15 cellular contexts compared by ENCODE assay signal in genomic region chr15:48631191-48631770, GRCh38. TPM values are rescaled to one million over a fixed set of nuclear protein-coding genes. Genes with fewer than 3 reads are reported as not detected.
A peak's percentile ranks its signal among the peaks of the same experiment; 100 is the strongest.
DNase-seq lines count a peak whose midpoint lies in the region; ATAC-seq and TF ChIP-seq lines count a peak whose summit lies in the region.
"Had no signal": no experiment of that assay in that cellular context is flagged by ENCODE, and none has a peak within 500 bp of the region (broad histone marks: within the 10 kb centered on the region; RNA-seq: fewer than 3 reads in every experiment).

No MANE protein-coding gene starts in this region.

- H3K9me2 ChIP-seq in SK-N-SH: no peaks in the 10 kb centered on the region

- no peaks in the 10 kb centered on the region for H3K36me3 Mint-ChIP-seq in endodermal cell (ENCODE audit: low read depth)
- H3K36me3 Mint-ChIP-seq: activated naive CD8-positive, alpha-beta T cell treated with anti-CD3 and anti-CD28 coated beads, Interleukin-2, amount 10 ng/mL, durations not matched to agents 7 days and 5 days had no signal

- H3K4me3 ChIP-seq in SK-N-SH (ENCODE audit: low read depth in 2 of 2, low read length in 1 of 2) (no peak overlapping the region), endodermal cell (ENCODE audit: low read length) (no peak overlapping the region)
- H3K4me3 ChIP-seq: A549, lung had no signal

- no peak overlapping the region for H3K9ac ChIP-seq in SK-N-SH
- H3K9ac ChIP-seq in endodermal cell (ENCODE audit: extremely low read depth, low read length, poor library complexity, severe bottlenecking): no peak overlapping the region

- H3K27ac ChIP-seq in SK-N-SH (ENCODE audit: low read depth in 2 of 2, low read length in 1 of 2) (peak overlapping the region in 1 of 2 experiments; percentile 89; a peak in 1 of 4 replicates), endodermal cell (ENCODE audit: low read depth, low read length) (no peak overlapping the region)
- H3K27ac ChIP-seq: A549 had no signal

- 91% methylated on average over 8 of the region's 8 CpGs for WGBS in SK-N-SH (ENCODE audit: low lambda C conversion rate)
- 83 to 85% methylated on average over 3 to 8 of the region's 8 CpGs for WGBS in endodermal cell (ENCODE audit: insufficient coverage in 1 of 2, insufficient read length in 1 of 2), 2 experiments

- H3K79me2 ChIP-seq in SK-N-SH (ENCODE audit: insufficient read depth): peaks cover 100% of the 10 kb centered on the region

- TF ChIP-seq EP300 in SK-N-SH (IDR thresholded peaks at IDR 0.05; ENCODE audit: borderline replicate concordance in 1 of 2, low read depth in 1 of 2, low read length in 1 of 2): no peak

- no peaks in the 10 kb centered on the region for H3K9me3 Mint-ChIP-seq in endodermal cell
- H3K9me3 Mint-ChIP-seq: activated naive CD8-positive, alpha-beta T cell treated with anti-CD3 and anti-CD28 coated beads, Interleukin-2, amount 10 ng/mL, durations not matched to agents 7 days and 5 days had no signal

- peak overlapping the region; percentile 11; the same call in 1 of the 2 replicates for H3K4me2 ChIP-seq in SK-N-SH
- H3K4me2 ChIP-seq: A549 had no signal

- H3K27me3 Mint-ChIP-seq in endodermal cell (ENCODE audit: insufficient read depth): no peaks in the 10 kb centered on the region

- H3K36me3 ChIP-seq in SK-N-SH (replicated peaks in 1 of 2; ENCODE audit: control insufficient read depth in 1 of 2, insufficient read depth in 2 of 2, low read length in 1 of 2): peaks cover 38 to 54% of the 10 kb centered on the region in 2 experiments
- H3K36me3 ChIP-seq in endodermal cell (ENCODE audit: control insufficient read depth, insufficient read depth, low read length): no peaks in the 10 kb centered on the region

- H3K27ac Mint-ChIP-seq in endodermal cell: no peak overlapping the region
- H3K27ac Mint-ChIP-seq: activated naive CD8-positive, alpha-beta T cell treated with anti-CD3 and anti-CD28 coated beads, Interleukin-2, amount 10 ng/mL, durations not matched to agents 7 days and 5 days had no signal

- no peak overlapping the region for H2AFZ ChIP-seq in SK-N-SH (ENCODE audit: low read depth)

- CTCF ChIA-PET in SK-N-SH (lab: Yijun Ruan, JAX): interaction anchor here (1.0 kb wide), 1 partner anchor 10 kb away, joined by 3 read pairs; no protein-coding TSS in a partner anchor

- ATAC-seq in SK-N-SH treated with all-trans-retinoic acid at 6 μM for 48 hours: no peak
- ATAC-seq in HG02884 (IDR thresholded peaks at IDR 0.05; ENCODE audit: unreplicated experiment): peak; percentile 69
- no peak for ATAC-seq in HG02973 (IDR thresholded peaks at IDR 0.05; ENCODE audit: unreplicated experiment)
- no peak for ATAC-seq in GM21576 (IDR thresholded peaks at IDR 0.05; ENCODE audit: unreplicated experiment)
- ATAC-seq: A549 had no signal

- DNase-seq in SK-N-SH: no peak
- peak; percentile 53 for DNase-seq in endodermal cell
- peak; percentile 33 for DNase-seq in retina
- no peak for DNase-seq in NCI-H510A (lab: John Stamatoyannopoulos, UW)
- DNase-seq: activated CD4-positive, alpha-beta T cell treated with anti-CD3 and anti-CD28 coated beads, Interleukin-2, amount 50 U/mL, for 4 hours; activated naive CD8-positive, alpha-beta T cell treated with anti-CD3 and anti-CD28 coated beads, Interleukin-2, amount 10 ng/mL, durations not matched to agents 7 days and 5 days; NCI-H1436 treated with DMSO at 0.1 percent for 48 hours; stimulated activated CD4-positive, alpha-beta T cell treated with anti-CD3 and anti-CD28 coated beads, Interleukin-4, amount 100 ng/mL, for 24 hours; SW 1271 had no signal

- H3F3A ChIP-seq in SK-N-SH (replicated peaks; ENCODE audit: insufficient read depth): peaks cover 80% of the 10 kb centered on the region

- no peak overlapping the region for H3K4me3 Mint-ChIP-seq in endodermal cell
- H3K4me3 Mint-ChIP-seq: activated naive CD8-positive, alpha-beta T cell treated with anti-CD3 and anti-CD28 coated beads, Interleukin-2, amount 10 ng/mL, durations not matched to agents 7 days and 5 days had no signal

- H3K9me3 ChIP-seq in SK-N-SH (no peaks in the 10 kb centered on the region), endodermal cell (ENCODE audit: control insufficient read depth, low read length) (no peaks in the 10 kb centered on the region)
- H3K9me3 ChIP-seq: A549 had no signal

- TF ChIP-seq CTCF in SK-N-SH (IDR thresholded peaks at IDR 0.05): no peak
- no peak for TF ChIP-seq CTCF in endodermal cell (conservative IDR thresholded peaks at IDR 0.05)

- peaks cover 4 to 67% of the 10 kb centered on the region in 2 experiments for H3K4me1 ChIP-seq in SK-N-SH (ENCODE audit: control insufficient read depth in 1 of 2, insufficient read depth in 2 of 2, low read depth in 1 of 2, low read length in 1 of 2)
- no peaks in the 10 kb centered on the region for H3K4me1 ChIP-seq in endodermal cell (ENCODE audit: control insufficient read depth, insufficient read depth, low read length)

- H3K4me1 Mint-ChIP-seq in endodermal cell: peaks cover 5% of the 10 kb centered on the region
- H3K4me1 Mint-ChIP-seq: activated naive CD8-positive, alpha-beta T cell treated with anti-CD3 and anti-CD28 coated beads, Interleukin-2, amount 10 ng/mL, durations not matched to agents 7 days and 5 days had no signal

- POLR2A ChIA-PET in SK-N-SH (lab: Yijun Ruan, JAX): no interaction called here

- no peak for TF ChIP-seq RAD21 in SK-N-SH (IDR thresholded peaks at IDR 0.05; ENCODE audit: low read length)

- no peaks in the 10 kb centered on the region for H3K27me3 ChIP-seq in SK-N-SH (ENCODE audit: insufficient read depth)
- no peaks in the 10 kb centered on the region for H3K27me3 ChIP-seq in endodermal cell (ENCODE audit: control insufficient read depth, insufficient read depth, low read length, poor library complexity, severe bottlenecking)

- H4K20me1 ChIP-seq in SK-N-SH (ENCODE audit: insufficient read depth): peaks cover 84% of the 10 kb centered on the region

TF ChIP-seq in SK-N-SH, 30 proteins besides CTCF, POLR2A, EP300 and RAD21 (continues in another document):
- TF ChIP-seq EZH2phosphoT487 (IDR thresholded peaks at IDR 0.05; ENCODE audit: borderline replicate concordance, low read depth): no peak
- TF ChIP-seq POLR2AphosphoS5 (IDR thresholded peaks at IDR 0.05; ENCODE audit: low read depth, low read length): no peak; the same call in 1 of the 2 replicates
- TF ChIP-seq FOSL2 (IDR thresholded peaks at IDR 0.05; ENCODE audit: borderline replicate concordance, low read depth): no peak
- TF ChIP-seq JUND (IDR thresholded peaks at IDR 0.05): no peak
- TF ChIP-seq GABPA (IDR thresholded peaks at IDR 0.05; ENCODE audit: low read depth): no peak
- TF ChIP-seq MAX (IDR thresholded peaks at IDR 0.05; ENCODE audit: low read depth): no peak
- TF ChIP-seq TCF12 (IDR thresholded peaks at IDR 0.05): no peak
- no peak for TF ChIP-seq YY1 (IDR thresholded peaks at IDR 0.05; ENCODE audit: low read depth)
- TF ChIP-seq PBX3 (IDR thresholded peaks at IDR 0.05): no peak
- TF ChIP-seq MEF2A (IDR thresholded peaks at IDR 0.05; ENCODE audit: borderline replicate concordance, low read depth): no peak
- no peak for TF ChIP-seq RCOR1 (IDR thresholded peaks at IDR 0.05; ENCODE audit: low read length)
- TF ChIP-seq CHD2 (IDR thresholded peaks at IDR 0.05; ENCODE audit: low read length, partially characterized antibody): no peak

TF ChIP-seq in SK-N-SH treated with all-trans-retinoic acid at 6 μM for 48 hours, 23 proteins besides CTCF, POLR2A, EP300 and RAD21 (continues in another document):
- TF ChIP-seq ESRRG (CRISPR knock-in tag; IDR thresholded peaks at IDR 0.05) (no peak), PATZ1 (CRISPR knock-in tag; IDR thresholded peaks at IDR 0.05; ENCODE audit: borderline replicate concordance) (no peak), ZNF8 (CRISPR knock-in tag; IDR thresholded peaks at IDR 0.05) (no peak), ZFP30 (CRISPR knock-in tag; IDR thresholded peaks at IDR 0.05) (no peak), SNAI2 (CRISPR knock-in tag; IDR thresholded peaks at IDR 0.05) (no peak), PPARA (CRISPR knock-in tag; IDR thresholded peaks at IDR 0.05; ENCODE audit: borderline replicate concordance) (no peak), OSR1 (CRISPR knock-in tag; IDR thresholded peaks at IDR 0.05) (no peak), ZNF565 (CRISPR knock-in tag; conservative IDR thresholded peaks at IDR 0.05; ENCODE audit: low read depth) (no peak), ZNF70 (CRISPR knock-in tag; IDR thresholded peaks at IDR 0.05) (no peak), ISL1 (CRISPR knock-in tag; IDR thresholded peaks at IDR 0.05) (no peak), RARB (CRISPR knock-in tag; IDR thresholded peaks at IDR 0.05) (no peak), CREB5 (CRISPR knock-in tag; IDR thresholded peaks at IDR 0.05; ENCODE audit: low read depth) (no peak)

RNA-seq across cellular contexts. Expression of gene FBN1, which starts 14.2 kb away (rescaled TPM):
- polyA plus RNA-seq in SK-N-SH (2012; rRNA removed): 248 and 298 TPM in 2 replicates
- 185 and 239 TPM in 2 replicates for polyA plus RNA-seq in SK-N-SH (2012; cell fraction: cytosol; rRNA removed)
- 255 and 545 TPM in 2 replicates for polyA plus RNA-seq in SK-N-SH (2012; cell fraction: nucleus; rRNA removed)
- 1 to 10 TPM; 5.5 to 5.9 TPM for total RNA-seq in endodermal cell
- 13.3 TPM for polyA plus RNA-seq in endodermal cell (2013, experiment 1 of 2)
- 13.1 TPM for polyA plus RNA-seq in endodermal cell (2013, experiment 2 of 2)

Comparison
In these comparisons a context has a peak if more than half of its experiments do, and no peak if none do; other contexts are left out.
1. DNase-seq: peak in endodermal cell (single experiment) and retina (single experiment); none in SK-N-SH (single experiment) and NCI-H510A (single experiment).